In genomic region chr15:79004336-79004735, GRCh38 we compare ENCODE assay signal across 8 cellular contexts. TPM values are rescaled to one million over a fixed set of nuclear protein-coding genes. Genes with fewer than 3 reads are reported as not detected.
DNase-seq lines count a peak whose midpoint lies in the region; ATAC-seq and TF ChIP-seq lines count a peak whose summit lies in the region.

No MANE protein-coding gene starts in this region.

- H2AFZ ChIP-seq in HCT116 (ENCODE audit: low read depth, low read length, poor library complexity, severe bottlenecking): peak overlapping the region; percentile 16

- H3K36me3 ChIP-seq in HCT116 (ENCODE audit: control insufficient read depth in 1 of 2, insufficient read depth in 2 of 2, low read length in 2 of 2): no peaks in the 10 kb centered on the region
- H3K36me3 ChIP-seq in adipocyte (ENCODE audit: control insufficient read depth, insufficient read depth, low read length, severe bottlenecking): no peaks in the 10 kb centered on the region
- no peaks in the 10 kb centered on the region for H3K36me3 ChIP-seq in lower lobe of right lung
- H3K36me3 ChIP-seq in HAP-1 (replicated peaks): no peaks in the 10 kb centered on the region

- TF ChIP-seq RAD21 in HCT116 (IDR thresholded peaks at IDR 0.05; ENCODE audit: low read depth): no peak

- H3K9me3 Mint-ChIP-seq in activated T-cell treated with anti-CD3 and anti-CD28 coated beads, Interleukin-2, amount 50 U/mL, for 4 hours: no peaks in the 10 kb centered on the region

- no peaks in the 10 kb centered on the region for H4K20me1 ChIP-seq in HCT116 (ENCODE audit: insufficient read depth)

- TF ChIP-seq CTCF in HCT116 (IDR thresholded peaks at IDR 0.05 in 2 of 3, conservative IDR thresholded peaks at IDR 0.05 in 1 of 3; ENCODE audit: borderline replicate concordance in 1 of 3, insufficient read depth in 1 of 3, low read depth in 2 of 3, low read length in 2 of 3) (no peak), lower lobe of right lung (IDR thresholded peaks at IDR 0.05) (no peak)

- H3K79me2 ChIP-seq in HCT116 (ENCODE audit: insufficient read depth, low read length): no peaks in the 10 kb centered on the region

- no peaks in the 10 kb centered on the region for H3K27me3 Mint-ChIP-seq in activated T-cell treated with anti-CD3 and anti-CD28 coated beads, Interleukin-2, amount 50 U/mL, for 4 hours (ENCODE audit: low read depth)

- H3K9ac ChIP-seq in HCT116 (ENCODE audit: low read length) (peak overlapping the region; percentile 49), adipocyte (ENCODE audit: low read length) (no peak overlapping the region)

- H3K27me3 ChIP-seq in HCT116 (ENCODE audit: insufficient read depth, low read length): no peaks in the 10 kb centered on the region
- peaks cover 6% of the 10 kb centered on the region for H3K27me3 ChIP-seq in adipocyte (replicated peaks; ENCODE audit: control insufficient read depth, insufficient read depth, low read length)
- no peaks in the 10 kb centered on the region for H3K27me3 ChIP-seq in lower lobe of right lung (ENCODE audit: low read depth)
- H3K27me3 ChIP-seq in HAP-1 (ENCODE audit: low read depth): 0 out of 2 replicates have a peak, but pooled peaks cover 5% of the 10 kb centered on the region

- H3K4me3 ChIP-seq in HCT116 (replicated peaks in 1 of 2; ENCODE audit: low read depth in 1 of 2, low read length in 2 of 2) (peak overlapping the region; percentile 24 to 47), adipocyte (ENCODE audit: low read length) (no peak overlapping the region), lower lobe of right lung (no peak overlapping the region), HAP-1 (no peak overlapping the region)

- ATAC-seq in activated T-cell treated with anti-CD3 and anti-CD28 coated beads, Interleukin-2, amount 50 U/mL, for 4 hours: peak; percentile 48 to 54
- ATAC-seq in HCT116: peak; percentile 85
- peak; percentile 77 to 80 for ATAC-seq in lower lobe of right lung

- H3K9me3 ChIP-seq in HCT116 (ENCODE audit: control insufficient read depth in 1 of 2, insufficient read depth in 1 of 2, low read depth in 1 of 2, low read length in 2 of 2) (no peaks in the 10 kb centered on the region), adipocyte (ENCODE audit: control insufficient read depth, low read length) (no peaks in the 10 kb centered on the region), lower lobe of right lung (no peaks in the 10 kb centered on the region), HAP-1 (no peaks in the 10 kb centered on the region)

- H3K4me1 Mint-ChIP-seq in activated T-cell treated with anti-CD3 and anti-CD28 coated beads, Interleukin-2, amount 50 U/mL, for 4 hours (ENCODE audit: low read depth): peaks cover 7% of the 10 kb centered on the region

- peaks cover 30 to 38% of the 10 kb centered on the region in 2 experiments for H3K4me1 ChIP-seq in HCT116 (ENCODE audit: control insufficient read depth in 1 of 2, insufficient read depth in 2 of 2, low read length in 2 of 2)
- H3K4me1 ChIP-seq in adipocyte (ENCODE audit: control insufficient read depth, insufficient read depth, low read length): peaks cover 9% of the 10 kb centered on the region
- H3K4me1 ChIP-seq in lower lobe of right lung: peaks cover 15% of the 10 kb centered on the region
- no peaks in the 10 kb centered on the region for H3K4me1 ChIP-seq in HAP-1

- RAD21 ChIA-PET in HCT116 (lab: Charles Lee; ENCODE audit: low non-redundant PET in 1 of 2, low total read pairs in 2 of 2, uncharacterized antibody in 2 of 2, unreplicated experiment in 2 of 2): interaction anchor here in 1 of 2 experiments (0.6 kb wide), 1 partner anchor 63 kb away, joined by 4 read pairs; no protein-coding TSS in a partner anchor

- POLR2A ChIA-PET in HCT116 (lab: Charles Lee): interaction anchor here (0.6 to 1.2 kb wide), 2 partner anchors 90 to 180 kb away, joined by 4 to 5 read pairs; no protein-coding TSS in a partner anchor
- POLR2A ChIA-PET in HEK293T (lab: Yijun Ruan, JAX): no interaction called here

- in situ Hi-C loops in HAP-1 (cut with MboI; ENCODE audit: low sequenced_read_pairs): no loop called here

- TF ChIP-seq POLR2A in HCT116 (IDR thresholded peaks at IDR 0.05; ENCODE audit: borderline replicate concordance, extremely low read depth, insufficient read depth, insufficient read length): no peak

- H3K27ac ChIP-seq in HCT116 (ENCODE audit: low read depth, low read length) (peak overlapping the region; percentile 79), lower lobe of right lung (no peak overlapping the region)

- BruUV-seq in HCT116 (replicated peaks; lab: Mats Ljungman, UMichigan): no TSS peak

- no peaks in the 10 kb centered on the region for H3K9me2 ChIP-seq in HCT116 (ENCODE audit: insufficient read depth)

- H3K36me3 Mint-ChIP-seq in activated T-cell treated with anti-CD3 and anti-CD28 coated beads, Interleukin-2, amount 50 U/mL, for 4 hours (ENCODE audit: insufficient read depth): no peaks in the 10 kb centered on the region

- H3K4me2 ChIP-seq in HCT116 (ENCODE audit: low read length): peak overlapping the region; percentile 86

- intact Hi-C loops in HCT116 (cut with micrococcal nuclease): loop anchor here (10.0 kb wide), 1 partner anchor 250 kb away; no protein-coding TSS in a partner anchor
- intact Hi-C loops in lower lobe of right lung (cut with DNase I): no loop called here

- no peak overlapping the region for H3K4me3 Mint-ChIP-seq in activated T-cell treated with anti-CD3 and anti-CD28 coated beads, Interleukin-2, amount 50 U/mL, for 4 hours

- CTCF ChIA-PET in HCT116 (lab: Charles Lee): interaction anchor here (0.6 to 1.6 kb wide), 4 partner anchors 25 to 180 kb away, joined by 3 to 6 read pairs (median 6); no protein-coding TSS in a partner anchor
- CTCF ChIA-PET in HEK293T (lab: Yijun Ruan, JAX): interaction anchor here (1.2 kb wide), 1 partner anchor 180 kb away, joined by 4 read pairs; no protein-coding TSS in a partner anchor

- no peak for DNase-seq in activated T-cell treated with anti-CD3 and anti-CD28 coated beads, Interleukin-2, amount 50 U/mL, for 4 hours
- DNase-seq in activated T-cell treated with anti-CD3 and anti-CD28 coated beads, Interleukin-2, amount 50 U/mL, for 1 hour: no peak
- DNase-seq in HCT116 (ENCODE audit: low read depth, low spot score) (peak; percentile 48), LHCN-M2 (ENCODE audit: low read depth) (peak; percentile 88), adipocyte (ENCODE audit: low read depth) (peak; percentile 67), lower lobe of right lung (no peak), HEK293T (ENCODE audit: extremely low spot score) (no peak), HAP-1 (ENCODE audit: low spot score in 2 of 2) (no peak)

TF ChIP-seq in HCT116, 20 proteins besides CTCF, POLR2A, EP300 and RAD21 (continues in another document):
- TF ChIP-seq EGR1 (IDR thresholded peaks at IDR 0.05; ENCODE audit: low read depth): peak; percentile 86
- TF ChIP-seq SP1 (IDR thresholded peaks at IDR 0.05; ENCODE audit: low read depth): peak; percentile 87
- peak; percentile 46; the same call in 1 of the 2 replicates for TF ChIP-seq MAX (IDR thresholded peaks at IDR 0.05)
- TF ChIP-seq TCF7L2 (IDR thresholded peaks at IDR 0.05; ENCODE audit: borderline replicate concordance, extremely low read depth, insufficient read depth, insufficient read length): no peak
- peak; percentile 93 for TF ChIP-seq FOSL1 (IDR thresholded peaks at IDR 0.05; ENCODE audit: low read depth)
- no peak for TF ChIP-seq CEBPB (IDR thresholded peaks at IDR 0.05; ENCODE audit: low read depth)
- peak; percentile 26 for TF ChIP-seq YY1 (IDR thresholded peaks at IDR 0.05; ENCODE audit: extremely low read depth, insufficient replicate concordance, low read depth, low read length)
- TF ChIP-seq CBX3 (IDR thresholded peaks at IDR 0.05; ENCODE audit: low read depth): peak; percentile 50; the same call in 1 of the 2 replicates
- TF ChIP-seq POLR2AphosphoS5 (IDR thresholded peaks at IDR 0.05; ENCODE audit: low read depth, low read length): peak; percentile 44; the same call in 1 of the 2 replicates
- TF ChIP-seq JUND (IDR thresholded peaks at IDR 0.05): peak; percentile 89

TF ChIP-seq in HEK293T, 16 proteins besides CTCF, POLR2A, EP300 and RAD21:
- no peak for TF ChIP-seq SUZ12 (IDR thresholded peaks at IDR 0.05)
- no peak for TF ChIP-seq FOXK2 (IDR thresholded peaks at IDR 0.05)
- TF ChIP-seq ZNF384 (IDR thresholded peaks at IDR 0.05): no peak
- no peak for TF ChIP-seq FOXM1 (IDR thresholded peaks at IDR 0.05; ENCODE audit: borderline replicate concordance)
- TF ChIP-seq TARDBP (IDR thresholded peaks at IDR 0.05): no peak
- TF ChIP-seq ARNT (IDR thresholded peaks at IDR 0.05): no peak
- no peak for TF ChIP-seq LEF1 (IDR thresholded peaks at IDR 0.05; ENCODE audit: borderline replicate concordance)
- no peak for TF ChIP-seq NFRKB (IDR thresholded peaks at IDR 0.05)
- no peak for TF ChIP-seq HDGF (IDR thresholded peaks at IDR 0.05; ENCODE audit: borderline replicate concordance)
- no peak for TF ChIP-seq PKNOX1 (IDR thresholded peaks at IDR 0.05)
- TF ChIP-seq ELF4 (IDR thresholded peaks at IDR 0.05): no peak
- no peak for TF ChIP-seq BHLHE40 (IDR thresholded peaks at IDR 0.05; ENCODE audit: borderline replicate concordance)
- TF ChIP-seq FOXA1 (IDR thresholded peaks at IDR 0.05): no peak
- TF ChIP-seq CTBP1 (IDR thresholded peaks at IDR 0.05; ENCODE audit: borderline replicate concordance): no peak
- TF ChIP-seq L3MBTL2 (conservative IDR thresholded peaks at IDR 0.05): no peak
- TF ChIP-seq SP1 (IDR thresholded peaks at IDR 0.05): no peak

RNA-seq across cellular contexts. Expression of gene CTSH, which starts 59.5 kb away (rescaled TPM):
- 10 to 100 TPM in 2 of 3 donors, 1 to 10 TPM in 1; 6.6 to 23.7 (median 16.4) TPM for total RNA-seq in activated T-cell treated with anti-CD3 and anti-CD28 coated beads, Interleukin-2, amount 50 U/mL, for 4 hours
- total RNA-seq in HCT116 (2021; ENCODE audit: unreplicated experiment) (37.5 TPM), LHCN-M2 (2014; rRNA removed) (33.6 and 43.9 TPM in 2 replicates), lower lobe of right lung (724 TPM)
- 31.2 and 50.0 TPM in 2 replicates for polyA plus RNA-seq in HCT116 (2012)
- 40.8 TPM for polyA plus RNA-seq in LHCN-M2 (2012)

Comparison
In these comparisons a context has a peak if more than half of its experiments do, and no peak if none do; other contexts are left out.
1. DNase-seq: peak in HCT116 (single experiment), LHCN-M2 (single experiment) and adipocyte (single experiment); none in activated T-cell treated with anti-CD3 and anti-CD28 coated beads, Interleukin-2, amount 50 U/mL, for 4 hours (single experiment), activated T-cell treated with anti-CD3 and anti-CD28 coated beads, Interleukin-2, amount 50 U/mL, for 1 hour (single experiment), lower lobe of right lung (single experiment), HEK293T (single experiment) and HAP-1 (0 of 2).
2. H3K4me3 ChIP-seq: peak in HCT116 (2 of 2); none in adipocyte (single experiment), lower lobe of right lung (single experiment) and HAP-1 (single experiment).
3. RNA of gene CTSH, which starts 59.5 kb away (total RNA-seq): 724 TPM in lower lobe of right lung (single experiment); 33.6 to 43.9 TPM in LHCN-M2, 37.5 TPM in HCT116 (single experiment) and 6.6 to 23.7 TPM in activated T-cell treated with anti-CD3 and anti-CD28 coated beads, Interleukin-2, amount 50 U/mL, for 4 hours; every median in the first group is over 10 times any median in the second.
4. Peak in every context shown above with its lines, with median percentiles within 50 percentile points of each other: ATAC-seq.